8 cellular contexts compared by ENCODE assay signal in the genomic region with DNA sequence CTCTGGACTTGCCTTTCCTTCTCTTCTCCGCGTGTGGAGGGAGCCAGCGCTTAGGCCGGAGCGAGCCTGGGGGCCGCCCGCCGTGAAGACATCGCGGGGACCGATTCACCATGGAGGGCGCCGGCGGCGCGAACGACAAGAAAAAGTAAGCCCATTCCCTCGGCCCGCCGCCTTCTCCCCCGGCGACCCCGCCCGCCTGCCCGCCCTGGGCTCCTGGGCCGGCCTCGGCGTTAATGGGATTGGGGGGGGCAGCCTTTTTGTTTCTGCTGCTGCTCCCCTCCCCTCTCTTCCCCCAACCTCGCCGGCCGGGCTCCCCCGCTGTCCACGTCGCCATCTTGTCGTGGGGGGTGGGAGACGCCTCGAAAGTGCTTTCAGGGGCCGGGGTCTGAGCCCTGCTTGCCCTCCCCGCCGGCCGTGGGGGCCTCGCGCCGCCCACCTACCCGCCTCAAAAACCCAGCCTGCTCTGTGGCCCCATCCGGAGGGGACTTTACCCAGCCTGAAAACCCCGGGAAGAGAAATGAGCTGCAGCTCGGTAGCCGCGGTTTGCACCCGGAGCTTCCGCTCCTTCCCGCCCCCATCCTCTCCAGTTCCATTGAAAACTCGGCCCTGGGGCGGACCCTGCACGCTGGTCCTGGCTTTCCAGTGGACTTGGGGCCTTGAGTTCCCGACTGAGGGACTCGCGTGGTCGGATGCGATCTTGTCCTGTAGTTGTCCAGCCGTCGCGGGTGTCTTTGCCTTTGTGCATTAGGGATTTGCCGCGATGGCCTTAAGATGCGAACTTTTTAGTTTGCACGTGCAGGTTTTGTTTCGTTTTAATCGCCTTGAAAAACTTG. TPM values are rescaled to one million over a fixed set of nuclear protein-coding genes. Genes with fewer than 3 reads are reported as not detected.
DNase-seq lines count a peak whose midpoint lies in the region; ATAC-seq lines count a peak whose summit lies in the region.

No MANE protein-coding gene starts in this region.

- peak; percentile 33 for DNase-seq in NOMO-1 treated with DMSO at 0.1 percent for 48 hours (lab: John Stamatoyannopoulos, UW; ENCODE audit: unreplicated experiment)
- DNase-seq in activated CD8-positive, alpha-beta memory T cell treated with anti-CD3 and anti-CD28 coated beads, Interleukin-2, amount 50 U/mL, for 48 hours = peak; percentile 82
- no peak for DNase-seq in epithelial cell of prostate (ENCODE audit: low read depth, low spot score)
- peak; percentile 59 for DNase-seq in mucosa of gallbladder (ENCODE audit: low spot score)
- DNase-seq in stimulated activated CD8-positive, alpha-beta memory T cell treated with anti-CD3 and anti-CD28 coated beads, Interleukin-7, amount 100 ng/mL, for 4 hours (ENCODE audit: low read depth in 2 of 2) = peak; percentile 11 to 43

- H3K4me3 ChIP-seq in ACC112 (ENCODE audit: low read depth, low read length) = peak overlapping the region; percentile 91

- H3K27me3 ChIP-seq in ACC112 (ENCODE audit: insufficient read depth, low read length) = no peaks in the 10 kb centered on the region

- ATAC-seq in GM18907 (IDR thresholded peaks at IDR 0.05; ENCODE audit: unreplicated experiment) (peak; percentile 22), HG03432 (IDR thresholded peaks at IDR 0.05; ENCODE audit: unreplicated experiment) (peak; percentile 13)

- H2AFZ ChIP-seq in ACC112 (ENCODE audit: low read length, unreplicated experiment) = no peak overlapping the region

- H3K4me1 ChIP-seq in ACC112 (ENCODE audit: control insufficient read depth, insufficient read depth, low read length, unreplicated experiment) = peaks cover 16% of the 10 kb centered on the region

- H3K27ac ChIP-seq in ACC112 (ENCODE audit: low read depth, low read length) (peak overlapping the region; percentile 96), epithelial cell of prostate (peak overlapping the region; percentile 82)

- H3K36me3 ChIP-seq in ACC112 (ENCODE audit: insufficient read depth, low read length) = peaks cover 41% of the 10 kb centered on the region

- peaks cover 73% of the 10 kb centered on the region for H3K79me2 ChIP-seq in ACC112 (ENCODE audit: control insufficient read depth, insufficient read depth, low read length, unreplicated experiment)

RNA-seq across cellular contexts. Expression of a gene that starts 0.6 kb away (rescaled TPM):
- total RNA-seq in mucosa of gallbladder = 181 TPM
